Comparison of ENCODE assay signal across 8 cellular contexts in genomic region chr14:75310295-75311059, GRCh38. TPM values are rescaled to one million over a fixed set of nuclear protein-coding genes. Genes with fewer than 3 reads are reported as not detected.
DNase-seq lines count a peak whose midpoint lies in the region; ATAC-seq, FAIRE-seq and TF ChIP-seq lines count a peak whose summit lies in the region.

No MANE protein-coding gene starts in this region.

- H3K27ac ChIP-seq in trophoblast cell (ENCODE audit: low read depth, low read length) = no peak overlapping the region

- no peaks in the 10 kb centered on the region for H3K36me3 Mint-ChIP-seq in HFFc6 (ENCODE audit: low read depth)

- H4K8ac ChIP-seq in trophoblast cell (ENCODE audit: low read depth, low read length) = no peak overlapping the region

- no peaks in the 10 kb centered on the region for H3K79me2 ChIP-seq in trophoblast cell (ENCODE audit: control insufficient read depth, insufficient read depth, low read length, poor library complexity)

- no peaks in the 10 kb centered on the region for H3K9me3 ChIP-seq in adipocyte (ENCODE audit: control insufficient read depth, low read length)
- no peaks in the 10 kb centered on the region for H3K9me3 ChIP-seq in trophoblast cell (ENCODE audit: insufficient read depth, low read depth, low read length)

- no peak overlapping the region for H3K23ac ChIP-seq in trophoblast cell (ENCODE audit: low read length)

- TF ChIP-seq CTCF in HFFc6 (IDR thresholded peaks at IDR 0.05) = no peak

- H3K27me3 ChIP-seq in adipocyte (replicated peaks; ENCODE audit: control insufficient read depth, insufficient read depth, low read length) = no peaks in the 10 kb centered on the region
- H3K27me3 ChIP-seq in trophoblast cell (ENCODE audit: insufficient read depth, low read length) = no peaks in the 10 kb centered on the region

- H3K9ac ChIP-seq in adipocyte (ENCODE audit: low read length) = peak overlapping the region; percentile 9
- H3K9ac ChIP-seq in trophoblast cell (ENCODE audit: low read length) = no peak overlapping the region

- peak; percentile 79 for ATAC-seq in Right ventricle myocardium superior (ENCODE audit: poor library complexity)
- ATAC-seq in GM19397 (IDR thresholded peaks at IDR 0.05; ENCODE audit: unreplicated experiment) = no peak

- no peak overlapping the region for H3K14ac ChIP-seq in trophoblast cell (ENCODE audit: low read length)

- no peak overlapping the region for H3K4ac ChIP-seq in trophoblast cell (ENCODE audit: low read depth, low read length)

- peaks cover 29% of the 10 kb centered on the region for H3K4me1 ChIP-seq in adipocyte (ENCODE audit: control insufficient read depth, insufficient read depth, low read length)
- peaks cover 4 to 8% of the 10 kb centered on the region in 2 experiments for H3K4me1 ChIP-seq in trophoblast cell (ENCODE audit: control insufficient read depth in 1 of 2, insufficient read depth in 2 of 2, low read length in 2 of 2)

- H3K4me3 ChIP-seq in adipocyte (ENCODE audit: low read length) = peak overlapping the region; percentile 17
- no peak overlapping the region for H3K4me3 ChIP-seq in trophoblast cell (ENCODE audit: low read depth, low read length)

- H3K27me3 Mint-ChIP-seq in HFFc6 (ENCODE audit: insufficient read depth) = peaks cover 32% of the 10 kb centered on the region

- no CpG with 5 or more reads among the region's 11 CpGs for WGBS in trophoblast cell (ENCODE audit: extremely low coverage, insufficient coverage, insufficient read length)

- DNase-seq in HFFc6 (peak; percentile 80), adipocyte (ENCODE audit: low read depth) (peak; percentile 89), Right ventricle myocardium superior (peak; percentile 94), trophoblast cell (peak; percentile 53 to 82), NCI-H1048 (lab: John Stamatoyannopoulos, UW) (no peak), H54 (ENCODE audit: insufficient read length, low spot score) (no peak), RCC 7860 (ENCODE audit: low spot score) (no peak)

- FAIRE-seq in H54 (lab: Jason Lieb, UNC) = no peak
- FAIRE-seq in RCC 7860 (lab: Jason Lieb, UNC) = no peak

- intact Hi-C loops in Right ventricle myocardium superior (cut with DNase I) = loop anchor here (2.0 to 5.0 kb wide), 2 partner anchors 117 to 178 kb away; partner anchors contain the start of gene JDP2

- peak overlapping the region; percentile 44 for H3K27ac Mint-ChIP-seq in HFFc6

- peak overlapping the region; percentile 8 for H3K4me3 Mint-ChIP-seq in HFFc6

- no peak overlapping the region for H2AFZ ChIP-seq in trophoblast cell (ENCODE audit: insufficient read depth, low read length, poor library complexity)

- no peak overlapping the region for H2BK5ac ChIP-seq in trophoblast cell (ENCODE audit: low read depth, low read length, poor library complexity)

- peaks cover 3% of the 10 kb centered on the region for H3K79me1 ChIP-seq in trophoblast cell (ENCODE audit: low read length)

- no peak overlapping the region for H2BK120ac ChIP-seq in trophoblast cell (ENCODE audit: insufficient read depth, low read length, poor library complexity)

- TF ChIP-seq POLR2A in H54 (IDR thresholded peaks at IDR 0.05; ENCODE audit: low read depth, low read length) = no peak

- H3K9me3 Mint-ChIP-seq in HFFc6 = no peaks in the 10 kb centered on the region

- H3K4me1 Mint-ChIP-seq in HFFc6 (ENCODE audit: low read depth) = peaks cover 17% of the 10 kb centered on the region

- no peaks in the 10 kb centered on the region for H3K36me3 ChIP-seq in adipocyte (ENCODE audit: control insufficient read depth, insufficient read depth, low read length, severe bottlenecking)
- no peaks in the 10 kb centered on the region for H3K36me3 ChIP-seq in trophoblast cell (ENCODE audit: control insufficient read depth in 1 of 2, insufficient read depth in 2 of 2, low read length in 2 of 2)

- no peak overlapping the region for H4K12ac ChIP-seq in trophoblast cell (ENCODE audit: low read depth, low read length)

- H2BK12ac ChIP-seq in trophoblast cell (ENCODE audit: low read length) = peak overlapping the region; percentile 17

- H2AK5ac ChIP-seq in trophoblast cell (ENCODE audit: low read length) = no peak overlapping the region

- peak overlapping the region; percentile 31 for H3K4me2 ChIP-seq in trophoblast cell (ENCODE audit: low read length)

- H4K91ac ChIP-seq in trophoblast cell (ENCODE audit: low read depth, low read length) = no peak overlapping the region

- no peak overlapping the region for H3K18ac ChIP-seq in trophoblast cell (ENCODE audit: low read length)

RNA-seq across cellular contexts. Expression of gene FOS, which starts 31.8 kb away (rescaled TPM):
- 100 to 1,000 TPM; 118 to 368 (median 342) TPM for total RNA-seq in HFFc6 (2021; fragmentation: NEBNext Ultra II Directional; extraction: Animal tissue kit (Norgen Biotek cat#: 25700))
- total RNA-seq in Right ventricle myocardium superior = 11.9 TPM
- 26.6 and 30.7 TPM in 2 replicates for polyA plus RNA-seq in trophoblast cell (2013)

Comparison
In these comparisons a context has a peak if more than half of its experiments do, and no peak if none do; other contexts are left out.
1. DNase-seq: peak in HFFc6 (single experiment), adipocyte (single experiment), Right ventricle myocardium superior (single experiment) and trophoblast cell (2 of 2); none in NCI-H1048 (single experiment), H54 (single experiment) and RCC 7860 (single experiment).